ENCODE assay signal across 5 cellular contexts in genomic region chr15:23412881-23413600, GRCh38. TPM values are rescaled to one million over a fixed set of nuclear protein-coding genes. Genes with fewer than 3 reads are reported as not detected.
"Had no signal": no experiment of that assay in that cellular context is flagged by ENCODE, and none has a peak within 500 bp of the region (broad histone marks: within the 10 kb centered on the region; RNA-seq: fewer than 3 reads in every experiment).

No MANE protein-coding gene starts in this region.

RNA-seq across cellular contexts. Expression of gene GOLGA6L2, which starts 34.0 kb away (rescaled TPM):
- total RNA-seq: GM23338, H1, H9, HT-29 had no signal
- polyA plus RNA-seq: GM23338, H1, IgD-negative memory B cell had no signal

RNA-seq across cellular contexts. Expression of gene GOLGA8S, which starts 58.5 kb away (rescaled TPM):
- total RNA-seq: GM23338, HT-29 had no signal
- polyA plus RNA-seq: IgD-negative memory B cell had no signal
